ENCODE assay signal across 27 cellular contexts in genomic region chr5:112049738-112050137, GRCh38.
"Had no signal": no experiment of that assay in that cellular context is flagged by ENCODE, and none has a peak within 500 bp of the region (broad histone marks: within the 10 kb centered on the region; RNA-seq: fewer than 3 reads in every experiment).

No MANE protein-coding gene starts in this region.

- H3K27me3 ChIP-seq: pancreas, stomach, testis, thyroid gland, transverse colon, upper lobe of left lung had no signal

- ATAC-seq: mucosa of descending colon; naive thymus-derived CD4-positive, alpha-beta T cell; natural killer cell treated with Interleukin-12 subunit alpha and Interleukin-12 subunit beta and Interleukin-15 and Interleukin-18, amount 100 ng/mL, for 72 hours; pancreas; right cardiac atrium; sciatic nerve; stimulated activated naive B cell treated with anti-CD40 and anti-IgM and Interleukin-4, amounts not matched to agents 10 μg/mL and 1 μg/mL and 100 μg/mL, for 72 hours; stimulated activated naive CD8-positive, alpha-beta T cell treated with anti-CD3 and anti-CD28 coated beads, Interleukin-15, Interleukin-2, amounts not matched to agents 100 U/mL and 50 U/mL, for 24 hours had no signal

- H3K27ac Mint-ChIP-seq: immature natural killer cell; naive thymus-derived CD4-positive, alpha-beta T cell; natural killer cell treated with Interleukin-12 subunit alpha and Interleukin-12 subunit beta and Interleukin-15 and Interleukin-18, amount 100 ng/mL, for 72 hours; stimulated activated naive B cell treated with anti-CD40 and anti-IgM and Interleukin-4, amounts not matched to agents 10 μg/mL and 1 μg/mL and 100 μg/mL, for 72 hours had no signal

- H3K36me3 ChIP-seq: left ventricle myocardium inferior, pancreas, prostate gland, stomach, thyroid gland, transverse colon, upper lobe of left lung had no signal

- H3K4me1 ChIP-seq: left ventricle myocardium inferior, pancreas, prostate gland, stomach, testis, thyroid gland, transverse colon, upper lobe of left lung had no signal

- DNase-seq: hypothalamus; immature natural killer cell; left ventricle myocardium inferior; midbrain; mucosa of descending colon; naive thymus-derived CD4-positive, alpha-beta T cell; nucleus accumbens; posterior cingulate gyrus; retina; right cardiac atrium; stimulated activated CD4-positive, alpha-beta T cell treated with anti-CD3 and anti-CD28 coated beads, Interleukin-12 subunit alpha, Interleukin-12 subunit beta, amount 100 ng/mL, for 4 hours; stimulated activated CD4-positive, alpha-beta T cell treated with anti-CD3 and anti-CD28 coated beads, Interleukin-15, amount 100 ng/mL, for 24 hours; stimulated activated CD4-positive, alpha-beta T cell treated with anti-CD3 and anti-CD28 coated beads, Interleukin-2, amount 100 ng/mL, for 24 hours; stimulated activated CD4-positive, alpha-beta T cell treated with anti-CD3 and anti-CD28 coated beads, Interleukin-4, amount 100 ng/mL, for 1 hour; stimulated activated naive B cell treated with anti-CD40 and anti-IgM and Interleukin-4, amounts not matched to agents 10 μg/mL and 1 μg/mL and 100 μg/mL, for 72 hours; stimulated activated naive CD8-positive, alpha-beta T cell treated with anti-CD3 and anti-CD28 coated beads, Interleukin-15, Interleukin-2, amounts not matched to agents 100 U/mL and 50 U/mL, for 24 hours; stomach; testis; thyroid gland; transverse colon; upper lobe of left lung had no signal

- H3K9me3 ChIP-seq: pancreas, prostate gland, testis, thyroid gland, transverse colon had no signal

- H3K4me3 Mint-ChIP-seq: immature natural killer cell; naive thymus-derived CD4-positive, alpha-beta T cell; natural killer cell treated with Interleukin-12 subunit alpha and Interleukin-12 subunit beta and Interleukin-15 and Interleukin-18, amount 100 ng/mL, for 72 hours; stimulated activated naive B cell treated with anti-CD40 and anti-IgM and Interleukin-4, amounts not matched to agents 10 μg/mL and 1 μg/mL and 100 μg/mL, for 72 hours had no signal

- H3K36me3 Mint-ChIP-seq: immature natural killer cell had no signal

- H3K4me3 ChIP-seq: left ventricle myocardium inferior, lung, mucosa of descending colon, pancreas, prostate gland, skin epidermis, stomach, testis, thyroid gland, transverse colon, upper lobe of left lung had no signal

- H3K4me1 Mint-ChIP-seq: immature natural killer cell; naive thymus-derived CD4-positive, alpha-beta T cell; stimulated activated naive B cell treated with anti-CD40 and anti-IgM and Interleukin-4, amounts not matched to agents 10 μg/mL and 1 μg/mL and 100 μg/mL, for 72 hours had no signal

- H3K27ac ChIP-seq: left ventricle myocardium inferior, pancreas, prostate gland, skin epidermis, stomach, testis, thyroid gland, transverse colon, upper lobe of left lung had no signal
